1 cellular context compared by ENCODE assay signal in the genomic region with DNA sequence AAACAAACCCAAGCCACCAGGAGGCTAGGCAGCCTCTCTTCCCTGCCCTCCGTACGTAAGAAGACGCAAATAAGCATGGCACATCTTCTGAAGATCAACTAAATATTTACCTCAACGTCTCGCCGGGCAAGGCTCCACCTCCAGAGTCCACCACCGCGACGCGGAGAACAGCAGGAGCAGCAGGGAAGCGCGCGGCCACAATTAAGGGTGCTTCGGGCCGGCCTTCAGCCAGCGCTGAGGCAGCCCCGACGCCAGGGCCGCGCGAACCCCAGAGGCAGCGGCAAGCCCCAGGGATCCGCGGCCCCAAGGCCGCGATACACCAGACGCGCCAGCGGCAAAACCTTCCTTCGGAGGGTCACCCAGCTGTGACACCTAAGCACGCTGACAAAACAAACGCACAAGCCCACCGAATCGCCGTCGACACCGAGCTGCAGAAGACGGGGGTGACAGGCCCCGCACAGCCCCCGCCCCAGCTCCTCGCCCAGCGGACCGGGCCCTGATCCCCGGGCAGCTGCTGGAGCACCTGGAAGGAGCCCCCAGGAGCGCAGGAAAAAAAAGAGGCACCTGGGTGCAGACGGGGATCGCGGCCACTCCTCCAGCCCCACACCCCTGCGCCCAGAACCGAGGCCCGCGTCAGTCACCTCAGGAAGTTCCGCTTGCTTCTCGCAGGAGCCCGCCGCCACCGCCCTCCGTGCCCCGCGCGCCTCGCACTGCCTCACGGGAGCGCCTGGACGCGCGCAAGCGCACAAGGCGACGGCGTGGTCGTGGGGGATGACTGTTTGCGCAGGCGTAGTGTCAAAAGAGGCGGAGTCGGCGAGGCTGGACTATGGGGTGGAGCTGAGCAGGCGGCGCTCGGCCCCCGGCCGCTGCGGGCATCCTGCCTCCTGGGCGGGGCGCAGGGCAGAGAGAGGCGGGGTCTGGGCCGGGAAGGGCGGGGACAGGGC.
TF ChIP-seq lines count a peak whose summit lies in the region.

A gene with protein sequence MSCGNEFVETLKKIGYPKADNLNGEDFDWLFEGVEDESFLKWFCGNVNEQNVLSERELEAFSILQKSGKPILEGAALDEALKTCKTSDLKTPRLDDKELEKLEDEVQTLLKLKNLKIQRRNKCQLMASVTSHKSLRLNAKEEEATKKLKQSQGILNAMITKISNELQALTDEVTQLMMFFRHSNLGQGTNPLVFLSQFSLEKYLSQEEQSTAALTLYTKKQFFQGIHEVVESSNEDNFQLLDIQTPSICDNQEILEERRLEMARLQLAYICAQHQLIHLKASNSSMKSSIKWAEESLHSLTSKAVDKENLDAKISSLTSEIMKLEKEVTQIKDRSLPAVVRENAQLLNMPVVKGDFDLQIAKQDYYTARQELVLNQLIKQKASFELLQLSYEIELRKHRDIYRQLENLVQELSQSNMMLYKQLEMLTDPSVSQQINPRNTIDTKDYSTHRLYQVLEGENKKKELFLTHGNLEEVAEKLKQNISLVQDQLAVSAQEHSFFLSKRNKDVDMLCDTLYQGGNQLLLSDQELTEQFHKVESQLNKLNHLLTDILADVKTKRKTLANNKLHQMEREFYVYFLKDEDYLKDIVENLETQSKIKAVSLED (minus strand): TSS at position 712 of the 944 bp plus-strand sequence. CDS start 1,175 bp downstream, outside the sequence.
Gene POLN (minus strand): TSS at position 712 of the 944 bp plus-strand sequence. CDS start 12,890 bp downstream, outside the sequence.

TF ChIP-seq in HepG2, 621 proteins besides CTCF, POLR2A, EP300 and RAD21 (continued from another document and continues in another):
- TF ChIP-seq, protein P1, sequence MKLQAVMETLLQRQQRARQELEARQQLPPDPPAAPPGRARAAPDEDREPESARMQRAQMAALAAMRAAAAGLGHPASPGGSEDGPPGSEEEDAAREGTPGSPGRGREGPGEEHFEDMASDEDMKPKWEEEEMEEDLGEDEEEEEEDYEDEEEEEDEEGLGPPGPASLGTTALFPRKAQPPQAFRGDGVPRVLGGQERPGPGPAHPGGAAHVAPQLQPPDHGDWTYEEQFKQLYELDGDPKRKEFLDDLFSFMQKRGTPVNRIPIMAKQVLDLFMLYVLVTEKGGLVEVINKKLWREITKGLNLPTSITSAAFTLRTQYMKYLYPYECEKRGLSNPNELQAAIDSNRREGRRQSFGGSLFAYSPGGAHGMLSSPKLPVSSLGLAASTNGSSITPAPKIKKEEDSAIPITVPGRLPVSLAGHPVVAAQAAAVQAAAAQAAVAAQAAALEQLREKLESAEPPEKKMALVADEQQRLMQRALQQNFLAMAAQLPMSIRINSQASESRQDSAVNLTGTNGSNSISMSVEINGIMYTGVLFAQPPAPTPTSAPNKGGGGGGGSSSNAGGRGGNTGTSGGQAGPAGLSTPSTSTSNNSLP (IDR thresholded peaks at IDR 0.05; ENCODE audit: low read depth, low read length) = no peak
- TF ChIP-seq AGO1 (IDR thresholded peaks at IDR 0.05; ENCODE audit: low read depth, low read length, poor library complexity, severe bottlenecking) (peak; percentile 76), ZNF83 (CRISPR knock-in tag; IDR thresholded peaks at IDR 0.05; ENCODE audit: borderline replicate concordance) (no peak), HMG20B (CRISPR knock-in tag; conservative IDR thresholded peaks at IDR 0.05) (no peak), EZH2 (conservative IDR thresholded peaks at IDR 0.05; ENCODE audit: low read depth, low read length) (no peak), ZBTB1 (CRISPR knock-in tag; IDR thresholded peaks at IDR 0.05; ENCODE audit: borderline replicate concordance) (no peak), PHF8 (CRISPR knock-in tag; IDR thresholded peaks at IDR 0.05) (peak; percentile 91), ZNF20 (CRISPR knock-in tag; IDR thresholded peaks at IDR 0.05) (no peak), MXI1 (IDR thresholded peaks at IDR 0.05; ENCODE audit: borderline replicate concordance, low read depth, low read length) (peak; percentile 91; the same call in 1 of the 3 replicates), ZNF362 (CRISPR knock-in tag; IDR thresholded peaks at IDR 0.05; ENCODE audit: borderline replicate concordance) (no peak), LCORL (IDR thresholded peaks at IDR 0.05) (no peak), LCORL (CRISPR knock-in tag; IDR thresholded peaks at IDR 0.05) (no peak; the same call in 1 of the 2 replicates), ZNF101 (CRISPR knock-in tag; IDR thresholded peaks at IDR 0.05; ENCODE audit: borderline replicate concordance, low read depth) (no peak), SMAD1 (CRISPR knock-in tag; IDR thresholded peaks at IDR 0.05; ENCODE audit: borderline replicate concordance, low read depth) (no peak), ZNF652 (CRISPR knock-in tag; IDR thresholded peaks at IDR 0.05; ENCODE audit: borderline replicate concordance, low read depth) (no peak), BHLHE40 (IDR thresholded peaks at IDR 0.05; ENCODE audit: low read length) (no peak), PHB2 (IDR thresholded peaks at IDR 0.05; ENCODE audit: partially characterized antibody) (no peak), ZIK1 (CRISPR knock-in tag; IDR thresholded peaks at IDR 0.05; ENCODE audit: borderline replicate concordance, low read depth) (no peak; the same call in 1 of the 2 replicates), ARID2 (CRISPR knock-in tag; IDR thresholded peaks at IDR 0.05; ENCODE audit: borderline replicate concordance) (no peak), RFX1 (IDR thresholded peaks at IDR 0.05) (no peak)
- TF ChIP-seq, protein P2, sequence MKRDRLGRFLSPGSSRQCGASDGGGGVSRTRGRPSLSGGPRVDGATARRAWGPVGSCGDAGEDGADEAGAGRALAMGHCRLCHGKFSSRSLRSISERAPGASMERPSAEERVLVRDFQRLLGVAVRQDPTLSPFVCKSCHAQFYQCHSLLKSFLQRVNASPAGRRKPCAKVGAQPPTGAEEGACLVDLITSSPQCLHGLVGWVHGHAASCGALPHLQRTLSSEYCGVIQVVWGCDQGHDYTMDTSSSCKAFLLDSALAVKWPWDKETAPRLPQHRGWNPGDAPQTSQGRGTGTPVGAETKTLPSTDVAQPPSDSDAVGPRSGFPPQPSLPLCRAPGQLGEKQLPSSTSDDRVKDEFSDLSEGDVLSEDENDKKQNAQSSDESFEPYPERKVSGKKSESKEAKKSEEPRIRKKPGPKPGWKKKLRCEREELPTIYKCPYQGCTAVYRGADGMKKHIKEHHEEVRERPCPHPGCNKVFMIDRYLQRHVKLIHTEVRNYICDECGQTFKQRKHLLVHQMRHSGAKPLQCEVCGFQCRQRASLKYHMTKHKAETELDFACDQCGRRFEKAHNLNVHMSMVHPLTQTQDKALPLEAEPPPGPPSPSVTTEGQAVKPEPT (CRISPR knock-in tag; IDR thresholded peaks at IDR 0.05; ENCODE audit: low read depth) = no peak
- TF ChIP-seq, protein P3, sequence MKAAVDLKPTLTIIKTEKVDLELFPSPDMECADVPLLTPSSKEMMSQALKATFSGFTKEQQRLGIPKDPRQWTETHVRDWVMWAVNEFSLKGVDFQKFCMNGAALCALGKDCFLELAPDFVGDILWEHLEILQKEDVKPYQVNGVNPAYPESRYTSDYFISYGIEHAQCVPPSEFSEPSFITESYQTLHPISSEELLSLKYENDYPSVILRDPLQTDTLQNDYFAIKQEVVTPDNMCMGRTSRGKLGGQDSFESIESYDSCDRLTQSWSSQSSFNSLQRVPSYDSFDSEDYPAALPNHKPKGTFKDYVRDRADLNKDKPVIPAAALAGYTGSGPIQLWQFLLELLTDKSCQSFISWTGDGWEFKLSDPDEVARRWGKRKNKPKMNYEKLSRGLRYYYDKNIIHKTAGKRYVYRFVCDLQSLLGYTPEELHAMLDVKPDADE (CRISPR knock-in tag; IDR thresholded peaks at IDR 0.05) = no peak
- TF ChIP-seq, protein P4, sequence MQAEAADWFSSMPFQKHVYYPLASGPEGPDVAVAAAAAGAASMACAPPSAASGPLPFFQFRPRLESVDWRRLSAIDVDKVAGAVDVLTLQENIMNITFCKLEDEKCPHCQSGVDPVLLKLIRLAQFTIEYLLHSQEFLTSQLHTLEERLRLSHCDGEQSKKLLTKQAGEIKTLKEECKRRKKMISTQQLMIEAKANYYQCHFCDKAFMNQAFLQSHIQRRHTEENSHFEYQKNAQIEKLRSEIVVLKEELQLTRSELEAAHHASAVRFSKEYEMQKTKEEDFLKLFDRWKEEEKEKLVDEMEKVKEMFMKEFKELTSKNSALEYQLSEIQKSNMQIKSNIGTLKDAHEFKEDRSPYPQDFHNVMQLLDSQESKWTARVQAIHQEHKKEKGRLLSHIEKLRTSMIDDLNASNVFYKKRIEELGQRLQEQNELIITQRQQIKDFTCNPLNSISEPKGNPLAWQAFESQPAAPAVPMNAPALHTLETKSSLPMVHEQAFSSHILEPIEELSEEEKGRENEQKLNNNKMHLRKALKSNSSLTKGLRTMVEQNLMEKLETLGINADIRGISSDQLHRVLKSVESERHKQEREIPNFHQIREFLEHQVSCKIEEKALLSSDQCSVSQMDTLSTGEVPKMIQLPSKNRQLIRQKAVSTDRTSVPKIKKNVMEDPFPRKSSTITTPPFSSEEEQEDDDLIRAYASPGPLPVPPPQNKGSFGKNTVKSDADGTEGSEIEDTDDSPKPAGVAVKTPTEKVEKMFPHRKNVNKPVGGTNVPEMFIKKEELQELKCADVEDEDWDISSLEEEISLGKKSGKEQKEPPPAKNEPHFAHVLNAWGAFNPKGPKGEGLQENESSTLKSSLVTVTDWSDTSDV (CRISPR knock-in tag; IDR thresholded peaks at IDR 0.05) = 0 out of 2 replicates have a peak, but pooled peaks have one; percentile 44
- TF ChIP-seq, protein P5, sequence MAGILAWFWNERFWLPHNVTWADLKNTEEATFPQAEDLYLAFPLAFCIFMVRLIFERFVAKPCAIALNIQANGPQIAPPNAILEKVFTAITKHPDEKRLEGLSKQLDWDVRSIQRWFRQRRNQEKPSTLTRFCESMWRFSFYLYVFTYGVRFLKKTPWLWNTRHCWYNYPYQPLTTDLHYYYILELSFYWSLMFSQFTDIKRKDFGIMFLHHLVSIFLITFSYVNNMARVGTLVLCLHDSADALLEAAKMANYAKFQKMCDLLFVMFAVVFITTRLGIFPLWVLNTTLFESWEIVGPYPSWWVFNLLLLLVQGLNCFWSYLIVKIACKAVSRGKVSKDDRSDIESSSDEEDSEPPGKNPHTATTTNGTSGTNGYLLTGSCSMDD (CRISPR knock-in tag; IDR thresholded peaks at IDR 0.05) = no peak
- TF ChIP-seq, protein P6, sequence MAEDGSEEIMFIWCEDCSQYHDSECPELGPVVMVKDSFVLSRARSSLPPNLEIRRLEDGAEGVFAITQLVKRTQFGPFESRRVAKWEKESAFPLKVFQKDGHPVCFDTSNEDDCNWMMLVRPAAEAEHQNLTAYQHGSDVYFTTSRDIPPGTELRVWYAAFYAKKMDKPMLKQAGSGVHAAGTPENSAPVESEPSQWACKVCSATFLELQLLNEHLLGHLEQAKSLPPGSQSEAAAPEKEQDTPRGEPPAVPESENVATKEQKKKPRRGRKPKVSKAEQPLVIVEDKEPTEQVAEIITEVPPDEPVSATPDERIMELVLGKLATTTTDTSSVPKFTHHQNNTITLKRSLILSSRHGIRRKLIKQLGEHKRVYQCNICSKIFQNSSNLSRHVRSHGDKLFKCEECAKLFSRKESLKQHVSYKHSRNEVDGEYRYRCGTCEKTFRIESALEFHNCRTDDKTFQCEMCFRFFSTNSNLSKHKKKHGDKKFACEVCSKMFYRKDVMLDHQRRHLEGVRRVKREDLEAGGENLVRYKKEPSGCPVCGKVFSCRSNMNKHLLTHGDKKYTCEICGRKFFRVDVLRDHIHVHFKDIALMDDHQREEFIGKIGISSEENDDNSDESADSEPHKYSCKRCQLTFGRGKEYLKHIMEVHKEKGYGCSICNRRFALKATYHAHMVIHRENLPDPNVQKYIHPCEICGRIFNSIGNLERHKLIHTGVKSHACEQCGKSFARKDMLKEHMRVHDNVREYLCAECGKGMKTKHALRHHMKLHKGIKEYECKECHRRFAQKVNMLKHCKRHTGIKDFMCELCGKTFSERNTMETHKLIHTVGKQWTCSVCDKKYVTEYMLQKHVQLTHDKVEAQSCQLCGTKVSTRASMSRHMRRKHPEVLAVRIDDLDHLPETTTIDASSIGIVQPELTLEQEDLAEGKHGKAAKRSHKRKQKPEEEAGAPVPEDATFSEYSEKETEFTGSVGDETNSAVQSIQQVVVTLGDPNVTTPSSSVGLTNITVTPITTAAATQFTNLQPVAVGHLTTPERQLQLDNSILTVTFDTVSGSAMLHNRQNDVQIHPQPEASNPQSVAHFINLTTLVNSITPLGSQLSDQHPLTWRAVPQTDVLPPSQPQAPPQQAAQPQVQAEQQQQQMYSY (CRISPR knock-in tag; IDR thresholded peaks at IDR 0.05) = no peak
- TF ChIP-seq, protein P7, sequence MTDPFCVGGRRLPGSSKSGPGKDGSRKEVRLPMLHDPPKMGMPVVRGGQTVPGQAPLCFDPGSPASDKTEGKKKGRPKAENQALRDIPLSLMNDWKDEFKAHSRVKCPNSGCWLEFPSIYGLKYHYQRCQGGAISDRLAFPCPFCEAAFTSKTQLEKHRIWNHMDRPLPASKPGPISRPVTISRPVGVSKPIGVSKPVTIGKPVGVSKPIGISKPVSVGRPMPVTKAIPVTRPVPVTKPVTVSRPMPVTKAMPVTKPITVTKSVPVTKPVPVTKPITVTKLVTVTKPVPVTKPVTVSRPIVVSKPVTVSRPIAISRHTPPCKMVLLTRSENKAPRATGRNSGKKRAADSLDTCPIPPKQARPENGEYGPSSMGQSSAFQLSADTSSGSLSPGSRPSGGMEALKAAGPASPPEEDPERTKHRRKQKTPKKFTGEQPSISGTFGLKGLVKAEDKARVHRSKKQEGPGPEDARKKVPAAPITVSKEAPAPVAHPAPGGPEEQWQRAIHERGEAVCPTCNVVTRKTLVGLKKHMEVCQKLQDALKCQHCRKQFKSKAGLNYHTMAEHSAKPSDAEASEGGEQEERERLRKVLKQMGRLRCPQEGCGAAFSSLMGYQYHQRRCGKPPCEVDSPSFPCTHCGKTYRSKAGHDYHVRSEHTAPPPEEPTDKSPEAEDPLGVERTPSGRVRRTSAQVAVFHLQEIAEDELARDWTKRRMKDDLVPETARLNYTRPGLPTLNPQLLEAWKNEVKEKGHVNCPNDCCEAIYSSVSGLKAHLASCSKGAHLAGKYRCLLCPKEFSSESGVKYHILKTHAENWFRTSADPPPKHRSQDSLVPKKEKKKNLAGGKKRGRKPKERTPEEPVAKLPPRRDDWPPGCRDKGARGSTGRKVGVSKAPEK (CRISPR knock-in tag; IDR thresholded peaks at IDR 0.05; ENCODE audit: borderline replicate concordance) = no peak
- TF ChIP-seq, protein P8, sequence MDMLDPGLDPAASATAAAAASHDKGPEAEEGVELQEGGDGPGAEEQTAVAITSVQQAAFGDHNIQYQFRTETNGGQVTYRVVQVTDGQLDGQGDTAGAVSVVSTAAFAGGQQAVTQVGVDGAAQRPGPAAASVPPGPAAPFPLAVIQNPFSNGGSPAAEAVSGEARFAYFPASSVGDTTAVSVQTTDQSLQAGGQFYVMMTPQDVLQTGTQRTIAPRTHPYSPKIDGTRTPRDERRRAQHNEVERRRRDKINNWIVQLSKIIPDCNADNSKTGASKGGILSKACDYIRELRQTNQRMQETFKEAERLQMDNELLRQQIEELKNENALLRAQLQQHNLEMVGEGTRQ (IDR thresholded peaks at IDR 0.05; ENCODE audit: low read depth, low read length) = no peak
- TF ChIP-seq, protein P8 (CRISPR knock-in tag; IDR thresholded peaks at IDR 0.05; ENCODE audit: borderline replicate concordance) = no peak
